15 cellular contexts compared by ENCODE assay signal in the genomic region with DNA sequence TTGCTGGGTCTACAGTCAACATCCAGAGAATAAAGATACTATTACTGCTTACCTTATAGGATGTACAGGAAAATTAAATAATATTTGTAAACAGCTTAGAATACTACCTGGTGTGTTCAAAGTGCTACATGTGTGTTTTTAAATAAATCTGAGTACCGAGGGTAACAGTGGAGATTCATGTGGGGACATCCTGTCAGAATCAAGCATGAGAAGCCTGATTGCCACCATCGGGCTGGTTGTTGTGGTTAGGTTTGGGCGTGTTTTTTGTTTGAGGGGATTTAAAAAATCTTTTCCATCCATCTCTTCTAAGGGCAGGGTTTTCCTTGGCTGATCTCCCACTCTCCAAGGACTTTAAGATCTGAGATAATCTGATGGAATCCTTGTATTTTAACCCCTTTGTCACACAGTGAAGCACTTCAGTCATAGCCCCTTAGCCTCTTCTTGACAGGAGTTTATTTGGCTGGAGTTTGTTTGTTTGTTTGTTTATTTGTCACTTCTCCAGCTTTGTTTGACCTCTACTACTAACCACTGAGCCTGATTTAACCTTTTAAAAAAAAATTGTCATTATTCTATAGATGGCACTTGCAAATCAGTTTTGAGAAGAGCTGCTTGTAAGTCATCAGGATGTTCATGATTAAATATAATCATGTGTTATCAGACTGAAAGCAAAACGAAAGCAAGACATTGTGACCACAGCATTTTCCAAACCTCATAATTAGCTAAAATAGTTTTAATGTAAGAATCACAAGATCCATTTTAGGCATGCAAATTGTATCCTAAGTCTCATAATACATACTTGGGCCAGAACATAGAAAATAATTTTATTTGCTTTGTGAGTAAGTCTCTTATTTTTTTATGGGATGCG.
"Had no signal": no experiment of that assay in that cellular context is flagged by ENCODE, and none has a peak within 500 bp of the region (broad histone marks: within the 10 kb centered on the region; RNA-seq: fewer than 3 reads in every experiment).

No MANE protein-coding gene starts in this region.

- H3K4me3 ChIP-seq: breast epithelium, gastrocnemius medialis, skin epidermis had no signal

- H2AFZ ChIP-seq: parathyroid adenoma had no signal

- H3K36me3 ChIP-seq: breast epithelium, esophagus squamous epithelium, gastrocnemius medialis, tibial nerve had no signal

- H3K27me3 ChIP-seq: breast epithelium, esophagus squamous epithelium, gastrocnemius medialis, tibial nerve had no signal

- DNase-seq: activated CD4-positive, alpha-beta T cell treated with anti-CD3 and anti-CD28 coated beads, Interleukin-2, amount 50 U/mL, for 48 hours; activated CD4-positive, CD25-positive, alpha-beta regulatory T cell treated with anti-CD3 and anti-CD28 coated beads, Interleukin-2, amount 50 U/mL, for 72 hours; activated CD8-positive, alpha-beta memory T cell treated with anti-CD3 and anti-CD28 coated beads, Interleukin-2, amount 10 ng/mL, durations not matched to agents 7 days and 5 days; activated effector memory CD4-positive, alpha-beta T cell treated with Interleukin-2 at 50 U/mL for 16 hours; activated T-cell treated with anti-CD3 and anti-CD28 coated beads, Interleukin-2, amount 50 U/mL, for 24 hours; amygdala; esophagus squamous epithelium; gastrocnemius medialis; kidney; left ventricle myocardium superior; mesenchymal stem cell had no signal

- H3K79me2 ChIP-seq: parathyroid adenoma had no signal

- H3K4me1 ChIP-seq: breast epithelium, esophagus squamous epithelium, gastrocnemius medialis, parathyroid adenoma had no signal

- H3K9me3 ChIP-seq: breast epithelium, esophagus squamous epithelium, gastrocnemius medialis, tibial nerve had no signal

- H3K9ac ChIP-seq: parathyroid adenoma had no signal

- H3K27ac ChIP-seq: breast epithelium, esophagus squamous epithelium, gastrocnemius medialis, parathyroid adenoma, tibial nerve had no signal
